Comparison of ENCODE assay signal across 30 cellular contexts in the genomic region with DNA sequence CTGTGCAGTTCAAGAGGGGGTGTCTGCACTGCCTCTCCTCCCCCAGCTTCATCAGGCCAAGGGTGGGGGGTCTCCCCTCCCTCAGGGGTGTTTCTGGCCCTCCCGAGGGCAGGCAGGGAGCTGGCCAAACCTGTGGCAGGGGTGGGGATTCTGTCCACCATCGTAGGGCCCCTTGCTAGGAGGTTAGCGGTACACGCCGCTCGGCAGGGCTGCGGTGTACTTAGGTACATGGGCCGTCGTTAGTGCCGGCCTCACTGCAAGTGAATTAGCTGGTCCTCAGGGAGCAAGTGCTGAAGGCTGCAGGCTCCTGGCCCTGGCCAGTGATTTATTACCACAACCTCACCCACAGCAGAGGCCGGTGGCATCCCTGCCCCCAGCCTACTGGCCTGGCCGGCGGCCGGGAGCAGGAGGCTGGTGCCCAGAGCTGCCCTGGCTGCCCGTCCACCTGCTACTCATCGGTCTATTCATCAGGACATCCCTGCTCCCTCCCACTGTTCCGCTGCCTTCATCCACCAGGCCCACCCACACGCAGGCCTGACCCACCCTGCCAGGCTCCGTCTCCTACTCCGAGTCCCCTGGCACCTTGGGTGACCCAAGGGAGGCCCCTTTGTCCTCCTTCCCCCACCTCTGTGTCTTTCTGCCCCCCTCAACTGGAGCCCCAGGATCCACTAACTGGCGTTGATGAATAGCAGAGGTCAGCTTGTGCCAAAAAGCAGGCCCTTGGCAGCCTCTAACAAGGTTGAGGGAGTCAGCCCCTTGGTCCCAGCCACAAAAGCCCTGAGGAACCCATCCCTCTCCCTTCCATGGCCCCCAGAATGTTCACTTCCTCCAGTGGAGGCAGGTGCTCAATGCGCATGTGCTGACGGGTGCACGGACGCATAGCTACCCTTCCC. TPM values are rescaled to one million over a fixed set of nuclear protein-coding genes. Genes with fewer than 3 reads are reported as not detected.
DNase-seq lines count a peak whose midpoint lies in the region; ATAC-seq and TF ChIP-seq lines count a peak whose summit lies in the region.
"Had no signal": no experiment of that assay in that cellular context is flagged by ENCODE, and none has a peak within 500 bp of the region (broad histone marks: within the 10 kb centered on the region; RNA-seq: fewer than 3 reads in every experiment).

No MANE protein-coding gene starts in this region.

- in situ Hi-C loops in gastrocnemius medialis (cut with MboI; ENCODE audit: low sequenced_read_pairs in 4 of 4) = no loop called here

- H3K27ac ChIP-seq in DOHH2 (ENCODE audit: low read depth, low read length) (no peak overlapping the region), body of pancreas (no peak overlapping the region), gastrocnemius medialis (peak overlapping the region; percentile 67 to 84 (median 75))
- H3K27ac ChIP-seq: brain microvascular endothelial cell, HL-60, Peyer's patch, SJCRH30, tibial artery had no signal

- H3K4me3 ChIP-seq in DOHH2 (ENCODE audit: low read length) (no peak overlapping the region), body of pancreas (no peak overlapping the region), gastrocnemius medialis (no peak overlapping the region)
- H3K4me3 ChIP-seq: Peyer's patch, SJCRH30, tibial artery had no signal

- H3K79me2 ChIP-seq in DOHH2 (ENCODE audit: control insufficient read depth, low read length) = peaks cover 42% of the 10 kb centered on the region

- H4K20me1 ChIP-seq in DOHH2 (ENCODE audit: control insufficient read depth, insufficient read depth, low read depth, low read length) = no peaks in the 10 kb centered on the region

- H3F3A ChIP-seq in DOHH2 (ENCODE audit: control insufficient read depth, insufficient read depth) = peaks cover 11% of the 10 kb centered on the region

- intact Hi-C loops in body of pancreas (cut with DNase I) = no loop called here
- intact Hi-C loops in gastrocnemius medialis (cut with DNase I; ENCODE audit: low total_unique reads) = no loop called here

- H3K4me1 ChIP-seq in DOHH2 (ENCODE audit: control insufficient read depth, low read length) (peaks cover 72% of the 10 kb centered on the region), body of pancreas (peaks cover 12% of the 10 kb centered on the region), gastrocnemius medialis (peaks cover 8 to 9% of the 10 kb centered on the region in 2 donors)
- H3K4me1 ChIP-seq: Peyer's patch, SJCRH30 had no signal

- H3K36me3 ChIP-seq in DOHH2 (ENCODE audit: control insufficient read depth, low read length) (peaks cover 6% of the 10 kb centered on the region; the same call in 1 of the 2 replicates), body of pancreas (replicated peaks in 1 of 2; ENCODE audit: insufficient read depth in 1 of 2, low read depth in 2 of 2) (no peaks in the 10 kb centered on the region), gastrocnemius medialis (no peaks in the 10 kb centered on the region)
- H3K36me3 ChIP-seq: brain microvascular endothelial cell, Peyer's patch, SJCRH30, tibial artery, WERI-Rb-1 had no signal

- H3K9me2 ChIP-seq in DOHH2 (replicated peaks; ENCODE audit: control insufficient read depth, low read length) = no peaks in the 10 kb centered on the region

- TF ChIP-seq POLR2A in body of pancreas (IDR thresholded peaks at IDR 0.05) (no peak), gastrocnemius medialis (IDR thresholded peaks at IDR 0.05) (no peak)

- peak overlapping the region; percentile 26 for H3K4me2 ChIP-seq in DOHH2 (ENCODE audit: low read length)

- no peaks in the 10 kb centered on the region for H3K9me3 ChIP-seq in DOHH2 (ENCODE audit: control insufficient read depth, insufficient read depth, low read length)
- no peaks in the 10 kb centered on the region for H3K9me3 ChIP-seq in body of pancreas
- no peaks in the 10 kb centered on the region for H3K9me3 ChIP-seq in gastrocnemius medialis
- H3K9me3 ChIP-seq: Peyer's patch, SJCRH30, tibial artery had no signal

- DNase-seq in body of pancreas (no peak), left kidney (ENCODE audit: low read depth, low spot score) (peak; percentile 45), gastrocnemius medialis (peak; percentile 61 to 82), NCI-H2081 (lab: John Stamatoyannopoulos, UW) (no peak), pons (ENCODE audit: low spot score) (no peak)
- no peak for DNase-seq in activated naive CD4-positive, alpha-beta T cell treated with anti-CD3 and anti-CD28 coated beads, Interleukin-2, amount 50 U/mL, for 16 hours
- DNase-seq: activated CD4-positive, alpha-beta T cell treated with anti-CD3 and anti-CD28 coated beads for 4 hours; activated CD8-positive, alpha-beta T cell treated with anti-CD3 and anti-CD28 coated beads, Interleukin-2, amount 10 ng/mL, durations not matched to agents 7 days and 5 days; activated naive CD4-positive, alpha-beta T cell treated with anti-CD3 and anti-CD28 coated beads for 36 hours; AML-193; brain microvascular endothelial cell; CD8-positive, alpha-beta T cell; effector memory CD4-positive, alpha-beta T cell; erythroblast; glutamatergic neuron; KG1; MM.1S; naive thymus-derived CD4-positive, alpha-beta T cell; NCI-H2029; NCI-H526 treated with DMSO at 0.1 percent for 48 hours; Peyer's patch; SJCRH30; stimulated activated CD4-positive, alpha-beta T cell treated with anti-CD3 and anti-CD28 coated beads, Interleukin-2, amount 100 ng/mL, for 24 hours; stimulated activated naive CD8-positive, alpha-beta T cell treated with anti-CD3 and anti-CD28 coated beads, Interleukin-15, amount 100 ng/mL, for 72 hours; T-helper 9 cell; tibial artery; WERI-Rb-1 had no signal

- 81 to 96% methylated on average over 9 to 25 of the region's 25 CpGs for WGBS in body of pancreas, 2 donors

- no peak for TF ChIP-seq CTCF in DOHH2 (IDR thresholded peaks at IDR 0.05; ENCODE audit: low read depth, low read length, poor library complexity, severe bottlenecking)
- TF ChIP-seq CTCF in body of pancreas (IDR thresholded peaks at IDR 0.05) = no peak
- no peak for TF ChIP-seq CTCF in gastrocnemius medialis (IDR thresholded peaks at IDR 0.05 in 4 of 5, conservative IDR thresholded peaks at IDR 0.05 in 1 of 5)

- H3K27me3 ChIP-seq in DOHH2 (ENCODE audit: control insufficient read depth, low read length) (no peaks in the 10 kb centered on the region), body of pancreas (no peaks in the 10 kb centered on the region), gastrocnemius medialis (no peaks in the 10 kb centered on the region)
- H3K27me3 ChIP-seq: brain microvascular endothelial cell, Peyer's patch, tibial artery had no signal

- peak; percentile 40 for ATAC-seq in body of pancreas
- peak; percentile 79 to 88 for ATAC-seq in gastrocnemius medialis
- ATAC-seq in GM18870 (IDR thresholded peaks at IDR 0.05; ENCODE audit: unreplicated experiment) = no peak
- ATAC-seq: activated CD8-positive, alpha-beta T cell treated with anti-CD3 and anti-CD28 coated beads, Interleukin-2, amount 10 ng/mL, durations not matched to agents 7 days and 5 days; CD8-positive, alpha-beta T cell; naive thymus-derived CD4-positive, alpha-beta T cell; stimulated activated naive CD8-positive, alpha-beta T cell treated with anti-CD3 and anti-CD28 coated beads, Interleukin-15, amount 100 ng/mL, for 72 hours had no signal

RNA-seq across cellular contexts. Expression of gene PTMA, which starts 19.5 kb away (rescaled TPM):
- total RNA-seq in body of pancreas = 100 to 1,000 TPM; 532 to 757 TPM
- 100 to 1,000 TPM; 121 to 177 (median 174) TPM for total RNA-seq in gastrocnemius medialis

Comparison
In these comparisons a context has a peak if more than half of its experiments do, and no peak if none do; other contexts are left out.
1. H3K27ac ChIP-seq: peak in gastrocnemius medialis (4 of 4); none in DOHH2 (single experiment) and body of pancreas (0 of 4).
2. DNase-seq: peak in left kidney (single experiment) and gastrocnemius medialis (2 of 2); none in body of pancreas (0 of 4), NCI-H2081 (0 of 2), activated naive CD4-positive, alpha-beta T cell treated with anti-CD3 and anti-CD28 coated beads, Interleukin-2, amount 50 U/mL, for 16 hours (single experiment) and pons (single experiment).